ENCODE assay signal across 17 cellular contexts in genomic region chr2:121019073-121019472, GRCh38.
DNase-seq lines count a peak whose midpoint lies in the region; ATAC-seq, FAIRE-seq and TF ChIP-seq lines count a peak whose summit lies in the region.
"Had no signal": no experiment of that assay in that cellular context is flagged by ENCODE, and none has a peak within 500 bp of the region (broad histone marks: within the 10 kb centered on the region; RNA-seq: fewer than 3 reads in every experiment).

No MANE protein-coding gene starts in this region.

- H3K27ac Mint-ChIP-seq in astrocyte (ENCODE audit: unreplicated experiment) = no peak overlapping the region
- H3K27ac Mint-ChIP-seq: activated CD4-positive, alpha-beta T cell treated with anti-CD3 and anti-CD28 coated beads, Interleukin-2, amount 10 ng/mL, durations not matched to agents 7 days and 5 days; activated T-cell treated with anti-CD3 and anti-CD28 coated beads, Interleukin-2, amount 50 U/mL, for 72 hours; CD4-positive, alpha-beta T cell; immature natural killer cell; stimulated activated naive B cell treated with anti-CD40 and anti-IgM and Interleukin-4, amounts not matched to agents 10 μg/mL and 1 μg/mL and 100 μg/mL, for 72 hours; T-helper 2 cell treated with Interferon-gamma antibody and Interleukin-4, amounts not matched to agents 5 μg/mL and 100 μg/mL, for 36 hours had no signal

- peaks cover 3% of the 10 kb centered on the region for H3K9me3 Mint-ChIP-seq in astrocyte (ENCODE audit: unreplicated experiment)
- H3K9me3 Mint-ChIP-seq: activated CD4-positive, alpha-beta T cell treated with anti-CD3 and anti-CD28 coated beads, Interleukin-2, amount 10 ng/mL, durations not matched to agents 7 days and 5 days; CD4-positive, alpha-beta T cell; T-helper 2 cell treated with Interferon-gamma antibody and Interleukin-4, amounts not matched to agents 5 μg/mL and 100 μg/mL, for 36 hours had no signal

- H2AFZ ChIP-seq in astrocyte (ENCODE audit: low read depth, low read length) (peak overlapping the region; percentile 90), osteoblast (ENCODE audit: low read length) (peak overlapping the region; percentile 68)

- peaks cover 7% of the 10 kb centered on the region for H3K27me3 ChIP-seq in astrocyte (ENCODE audit: insufficient read depth, low read length)
- peaks cover 22% of the 10 kb centered on the region for H3K27me3 ChIP-seq in left ventricle myocardium inferior (ENCODE audit: low read depth)
- H3K27me3 ChIP-seq in osteoblast (ENCODE audit: insufficient read depth, low read length) = peaks cover 10% of the 10 kb centered on the region

- H3K79me2 ChIP-seq in astrocyte (ENCODE audit: insufficient read depth, low read length) (no peaks in the 10 kb centered on the region), osteoblast (ENCODE audit: insufficient read depth, low read length) (no peaks in the 10 kb centered on the region)

- peaks cover 37% of the 10 kb centered on the region for H3K27me3 Mint-ChIP-seq in astrocyte (ENCODE audit: low read depth, unreplicated experiment)

- H3K4me1 ChIP-seq in astrocyte (ENCODE audit: insufficient read depth, low read length) (peaks cover 5% of the 10 kb centered on the region), left ventricle myocardium inferior (peaks cover 6% of the 10 kb centered on the region), osteoblast (ENCODE audit: insufficient read depth, low read length) (no peaks in the 10 kb centered on the region)

- H3K27ac ChIP-seq in astrocyte (ENCODE audit: low read depth, low read length) (no peak overlapping the region), left ventricle myocardium inferior (replicated peaks) (no peak overlapping the region), osteoblast (ENCODE audit: low read depth, low read length) (no peak overlapping the region)

- DNase-seq in COLO668 (lab: John Stamatoyannopoulos, UW; ENCODE audit: unreplicated experiment) = peak; percentile 61
- DNase-seq in astrocyte (ENCODE audit: low read depth) = no peak
- no peak for DNase-seq in left ventricle myocardium inferior
- DNase-seq in osteoblast (ENCODE audit: insufficient read length, low spot score, missing footprints) = no peak
- DNase-seq in COLO829 (ENCODE audit: low spot score) = no peak
- DNase-seq: activated CD4-positive, alpha-beta T cell treated with anti-CD3 and anti-CD28 coated beads, Interleukin-2, amount 10 ng/mL, durations not matched to agents 7 days and 5 days; activated T-cell treated with anti-CD3 and anti-CD28 coated beads, Interleukin-2, amount 50 U/mL, for 72 hours; CD4-positive, alpha-beta T cell; immature natural killer cell; NCI-H1694 treated with DMSO at 0.1 percent for 48 hours; stimulated activated naive B cell treated with anti-CD40 and anti-IgM and Interleukin-4, amounts not matched to agents 10 μg/mL and 1 μg/mL and 100 μg/mL, for 72 hours had no signal

- no peaks in the 10 kb centered on the region for H3K36me3 Mint-ChIP-seq in astrocyte (ENCODE audit: low read depth, unreplicated experiment)
- H3K36me3 Mint-ChIP-seq: immature natural killer cell; stimulated activated naive B cell treated with anti-CD40 and anti-IgM and Interleukin-4, amounts not matched to agents 10 μg/mL and 1 μg/mL and 100 μg/mL, for 72 hours had no signal

- no peaks in the 10 kb centered on the region for H3K4me1 Mint-ChIP-seq in astrocyte (ENCODE audit: low read depth, unreplicated experiment)
- H3K4me1 Mint-ChIP-seq: activated CD4-positive, alpha-beta T cell treated with anti-CD3 and anti-CD28 coated beads, Interleukin-2, amount 10 ng/mL, durations not matched to agents 7 days and 5 days; immature natural killer cell; stimulated activated naive B cell treated with anti-CD40 and anti-IgM and Interleukin-4, amounts not matched to agents 10 μg/mL and 1 μg/mL and 100 μg/mL, for 72 hours had no signal

- no peak overlapping the region for H3K4me3 Mint-ChIP-seq in astrocyte (ENCODE audit: unreplicated experiment)
- H3K4me3 Mint-ChIP-seq: activated CD4-positive, alpha-beta T cell treated with anti-CD3 and anti-CD28 coated beads, Interleukin-2, amount 10 ng/mL, durations not matched to agents 7 days and 5 days; activated T-cell treated with anti-CD3 and anti-CD28 coated beads, Interleukin-2, amount 50 U/mL, for 72 hours; CD4-positive, alpha-beta T cell; immature natural killer cell; stimulated activated naive B cell treated with anti-CD40 and anti-IgM and Interleukin-4, amounts not matched to agents 10 μg/mL and 1 μg/mL and 100 μg/mL, for 72 hours; T-helper 2 cell treated with Interferon-gamma antibody and Interleukin-4, amounts not matched to agents 5 μg/mL and 100 μg/mL, for 36 hours had no signal

- H3K36me3 ChIP-seq in astrocyte (ENCODE audit: insufficient read depth, low read length) = no peaks in the 10 kb centered on the region
- no peaks in the 10 kb centered on the region for H3K36me3 ChIP-seq in left ventricle myocardium inferior
- H3K36me3 ChIP-seq in osteoblast (ENCODE audit: insufficient read depth, low read length) = no peaks in the 10 kb centered on the region

- no peak overlapping the region for H3K4me3 ChIP-seq in astrocyte (ENCODE audit: insufficient read depth, low read depth, low read length)
- peak overlapping the region; percentile 38 for H3K4me3 ChIP-seq in left ventricle myocardium inferior
- no peak overlapping the region for H3K4me3 ChIP-seq in osteoblast (ENCODE audit: insufficient read depth, low read length)

- no peak for TF ChIP-seq CTCF in astrocyte (IDR thresholded peaks at IDR 0.05; ENCODE audit: insufficient read depth, low read depth, low read length)
- no peak for TF ChIP-seq CTCF in left ventricle myocardium inferior (IDR thresholded peaks at IDR 0.05; ENCODE audit: borderline replicate concordance)
- no peak for TF ChIP-seq CTCF in osteoblast (IDR thresholded peaks at IDR 0.05; ENCODE audit: extremely low read depth, low read depth, low read length)

- ATAC-seq in GM19455 (IDR thresholded peaks at IDR 0.05; ENCODE audit: unreplicated experiment) (no peak), HG02938 (IDR thresholded peaks at IDR 0.05; ENCODE audit: unreplicated experiment) (no peak), HG03521 (IDR thresholded peaks at IDR 0.05; ENCODE audit: unreplicated experiment) (no peak)
- ATAC-seq: activated T-cell treated with anti-CD3 and anti-CD28 coated beads, Interleukin-2, amount 50 U/mL, for 72 hours; stimulated activated naive B cell treated with anti-CD40 and anti-IgM and Interleukin-4, amounts not matched to agents 10 μg/mL and 1 μg/mL and 100 μg/mL, for 72 hours had no signal

- intact Hi-C loops in left ventricle myocardium inferior (cut with micrococcal nuclease) = no loop called here

- peak overlapping the region; percentile 25 for H3K9ac ChIP-seq in astrocyte (ENCODE audit: low read length)

- no peaks in the 10 kb centered on the region for H4K20me1 ChIP-seq in astrocyte (ENCODE audit: insufficient read depth, low read length)
- H4K20me1 ChIP-seq in osteoblast (ENCODE audit: insufficient read depth, low read length) = no peaks in the 10 kb centered on the region

- FAIRE-seq in astrocyte (lab: Jason Lieb, UNC) = no peak
- FAIRE-seq: A204.1, RCC 7860 had no signal

- H3K4me2 ChIP-seq in astrocyte (ENCODE audit: low read length) (peak overlapping the region; percentile 72), osteoblast (ENCODE audit: insufficient read depth, low read length) (no peak overlapping the region)

- H3K9me3 ChIP-seq in astrocyte (ENCODE audit: insufficient read depth, low read depth, low read length) (no peaks in the 10 kb centered on the region), left ventricle myocardium inferior (replicated peaks) (peaks cover 8% of the 10 kb centered on the region), osteoblast (ENCODE audit: low read depth, low read length) (no peaks in the 10 kb centered on the region)
